In the genomic region with DNA sequence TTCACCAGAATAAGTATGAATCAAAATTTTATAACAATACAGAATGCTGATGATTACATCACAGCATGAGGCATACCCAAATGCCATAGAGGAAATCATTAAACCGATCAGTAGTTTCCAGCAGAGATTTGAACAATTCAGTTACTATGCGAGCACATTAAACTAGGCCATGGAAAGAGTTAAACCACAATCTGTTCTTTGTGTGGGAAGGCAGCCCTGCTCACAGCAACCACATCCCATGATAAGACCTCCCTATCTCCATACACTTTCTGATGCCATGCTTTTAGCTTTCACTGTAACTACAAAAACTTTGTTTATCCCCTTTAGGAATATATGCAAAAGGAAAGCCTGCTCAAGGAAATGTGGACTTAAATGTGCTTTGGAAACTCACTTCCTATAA, we compare ENCODE assay signal across 11 cellular contexts. TPM values are rescaled to one million over a fixed set of nuclear protein-coding genes. Genes with fewer than 3 reads are reported as not detected.
DNase-seq lines count a peak whose midpoint lies in the region; ATAC-seq and TF ChIP-seq lines count a peak whose summit lies in the region.
"Had no signal": no experiment of that assay in that cellular context is flagged by ENCODE, and none has a peak within 500 bp of the region (broad histone marks: within the 10 kb centered on the region; RNA-seq: fewer than 3 reads in every experiment).

No MANE protein-coding gene starts in this region.

- TF ChIP-seq CTCF in hepatocyte (IDR thresholded peaks at IDR 0.05; ENCODE audit: poor library complexity) (no peak), thyroid gland (IDR thresholded peaks at IDR 0.05) (no peak)

- H3K4me3 ChIP-seq in hepatocyte (no peak overlapping the region), thyroid gland (replicated peaks in 1 of 3) (peak overlapping the region in 1 of 3 donors; percentile 1)

- H3K4me1 ChIP-seq in hepatocyte (ENCODE audit: insufficient read depth) (peaks cover 10% of the 10 kb centered on the region), thyroid gland (peaks cover 0 to 6% of the 10 kb centered on the region in 2 donors)

- H3K9me3 ChIP-seq in hepatocyte (ENCODE audit: low read depth) (no peaks in the 10 kb centered on the region), thyroid gland (no peaks in the 10 kb centered on the region)

- H3K9me2 ChIP-seq in hepatocyte (replicated peaks; ENCODE audit: insufficient read depth) = no peaks in the 10 kb centered on the region

- H3K27me3 ChIP-seq in hepatocyte = peaks cover 6% of the 10 kb centered on the region
- H3K27me3 ChIP-seq in thyroid gland = no peaks in the 10 kb centered on the region

- no peak for TF ChIP-seq POLR2A in thyroid gland (IDR thresholded peaks at IDR 0.05)

- H3K79me2 ChIP-seq in hepatocyte = peaks cover 92% of the 10 kb centered on the region

- H4K20me1 ChIP-seq in hepatocyte (ENCODE audit: insufficient read depth, poor library complexity, severe bottlenecking) = peaks cover 22% of the 10 kb centered on the region

- no peak overlapping the region for H3K27ac ChIP-seq in hepatocyte
- peak overlapping the region in 2 of 3 donors; percentile 2 to 98 for H3K27ac ChIP-seq in thyroid gland

- 29% methylated on average over 2 of the region's 2 CpGs for WGBS in hepatocyte (ENCODE audit: low lambda C conversion rate, missing lambda C conversion rate)
- 39 to 64% methylated on average over 2 of the region's 2 CpGs for WGBS in thyroid gland, 2 donors

- DNase-seq in NCI-H1694 treated with DMSO at 0.1 percent for 48 hours (lab: John Stamatoyannopoulos, UW) = peak; percentile 56
- DNase-seq in NCI-H1694 (lab: John Stamatoyannopoulos, UW) = no peak
- DNase-seq in astrocyte of the hippocampus (ENCODE audit: low read depth, low spot score) = peak; percentile 88
- DNase-seq in hepatocyte (ENCODE audit: low spot score) = no peak
- no peak for DNase-seq in thyroid gland
- no peak for DNase-seq in HuH-7 (ENCODE audit: low spot score)
- no peak for DNase-seq in DMS53 (lab: John Stamatoyannopoulos, UW)
- DNase-seq: 8988T; activated CD4-positive, alpha-beta T cell treated with anti-CD3 and anti-CD28 coated beads, Interleukin-2, amount 50 U/mL, for 48 hours; NCI-H2171 had no signal

- ATAC-seq in HG03095 (IDR thresholded peaks at IDR 0.05; ENCODE audit: unreplicated experiment) = no peak

- H2AFZ ChIP-seq in hepatocyte = no peak overlapping the region

- no peaks in the 10 kb centered on the region for H3K36me3 ChIP-seq in hepatocyte (replicated peaks; ENCODE audit: insufficient read depth, low read depth)
- peaks cover 6 to 7% of the 10 kb centered on the region in 2 donors for H3K36me3 ChIP-seq in thyroid gland

- intact Hi-C loops in thyroid gland (cut with DNase I) = no loop called here

- H3K4me2 ChIP-seq in hepatocyte = peak overlapping the region; percentile 92

RNA-seq across cellular contexts. Expression of a gene that starts 4.5 kb away (rescaled TPM):
- total RNA-seq in hepatocyte (22.8 and 27.3 TPM in 2 replicates), thyroid gland (100 to 1,000 TPM in 3 of 4 donors, 10 to 100 TPM in 1; 57.9 to 144 (median 125) TPM)
- 13.4 and 15.2 TPM in 2 replicates for polyA plus RNA-seq in hepatocyte

Comparison
In these comparisons a context has a peak if more than half of its experiments do, and no peak if none do; other contexts are left out.
1. DNase-seq: peak in NCI-H1694 treated with DMSO at 0.1 percent for 48 hours (single experiment) and astrocyte of the hippocampus (single experiment); none in NCI-H1694 (single experiment), hepatocyte (single experiment), thyroid gland (0 of 2), HuH-7 (single experiment) and DMS53 (single experiment).